Comparison of ENCODE assay signal across 10 cellular contexts in the genomic region with DNA sequence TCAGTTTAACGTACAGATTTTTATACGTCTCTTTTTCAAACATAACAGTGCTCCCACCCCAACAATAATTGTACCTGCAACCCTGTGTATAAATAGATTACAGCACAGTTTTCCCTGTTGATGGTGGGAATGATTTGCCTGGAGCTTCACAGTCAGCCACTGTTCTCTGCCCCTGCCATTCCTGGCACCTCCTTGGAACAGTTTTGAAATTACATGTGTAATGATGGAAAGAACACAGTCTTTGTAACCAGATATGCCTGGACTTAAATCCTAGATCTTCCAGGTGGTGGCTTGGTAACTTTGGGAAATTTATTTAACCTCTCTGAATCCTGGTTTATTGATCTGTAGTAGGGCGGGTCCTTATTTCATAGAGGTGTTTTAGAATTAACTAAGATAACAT.
"Had no signal": no experiment of that assay in that cellular context is flagged by ENCODE, and none has a peak within 500 bp of the region (broad histone marks: within the 10 kb centered on the region; RNA-seq: fewer than 3 reads in every experiment).

No MANE protein-coding gene starts in this region.

- H3K36me3 ChIP-seq: HAP-1 had no signal

- H3K27ac ChIP-seq: GM23248 had no signal

- H3K9me3 ChIP-seq: HAP-1 had no signal

- H3K4me3 ChIP-seq: GM23248, GM23338, HAP-1 had no signal

- H3K9ac ChIP-seq: GM23248 had no signal

- ATAC-seq: GM23338, HCT116 had no signal

- H3K4me3 Mint-ChIP-seq: GM23338, H9, HFFc6 had no signal

- DNase-seq: GM23248, GOT3, H7, H9, HCEC 1CT, HFFc6 had no signal

- H3K27ac Mint-ChIP-seq: GM23338, H9, HFFc6 had no signal

- H3K4me2 ChIP-seq: GM23338 had no signal

- H2AFZ ChIP-seq: GM23248, GM23338 had no signal

- FAIRE-seq: H1 had no signal

- H3K4me1 ChIP-seq: HAP-1 had no signal
